In the genomic region with DNA sequence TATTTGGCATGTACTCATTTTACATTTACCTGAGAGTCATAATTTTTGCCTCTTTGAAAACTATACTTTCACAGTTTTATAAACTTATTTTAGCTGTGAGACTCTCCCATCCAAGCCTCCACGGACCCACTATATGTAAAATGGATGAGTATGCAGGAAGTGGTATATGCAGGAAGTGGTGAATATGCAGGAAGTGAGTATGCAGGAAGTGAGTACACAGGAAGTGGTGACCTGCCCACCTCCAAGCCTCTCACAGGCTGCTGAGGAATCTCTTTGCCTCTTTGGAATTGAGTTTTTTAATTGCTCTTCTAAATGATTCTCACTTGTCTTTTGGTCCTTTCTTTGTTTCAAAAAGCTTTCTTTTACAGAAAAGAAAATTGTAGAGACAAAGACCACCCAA, we compare ENCODE assay signal across 8 cellular contexts.
DNase-seq lines count a peak whose midpoint lies in the region; ATAC-seq and TF ChIP-seq lines count a peak whose summit lies in the region.

No MANE protein-coding gene starts in this region.

- ATAC-seq in GM18858 (IDR thresholded peaks at IDR 0.05; ENCODE audit: unreplicated experiment) = peak; percentile 91
- peak; percentile 80 for ATAC-seq in HG03159 (IDR thresholded peaks at IDR 0.05; ENCODE audit: unreplicated experiment)
- no peak for ATAC-seq in psoas muscle

- DNase-seq in activated CD4-positive, CD25-positive, alpha-beta regulatory T cell (lab: John Stamatoyannopoulos, UW) = peak in 3 of 4 experiments; percentile 10 to 21 (median 16)
- DNase-seq in foreskin fibroblast (peak; percentile 26 to 36), psoas muscle (no peak), esophagus muscularis mucosa (ENCODE audit: extremely low spot score) (no peak), HUDEP-2 (lab: John Stamatoyannopoulos, UW; ENCODE audit: unreplicated experiment in 76 of 76) (no peak), amniotic stem cell (lab: John Stamatoyannopoulos, UW) (no peak)

- TF ChIP-seq CTCF in foreskin fibroblast (IDR thresholded peaks at IDR 0.05; ENCODE audit: low read depth, low read length) = no peak
- TF ChIP-seq CTCF in psoas muscle (IDR thresholded peaks at IDR 0.05) = no peak
- TF ChIP-seq CTCF in esophagus muscularis mucosa (IDR thresholded peaks at IDR 0.05) = no peak

- TF ChIP-seq EP300 in esophagus muscularis mucosa (IDR thresholded peaks at IDR 0.05) = no peak

- intact Hi-C loops in psoas muscle (cut with DNase I) (no loop called here), esophagus muscularis mucosa (cut with DNase I) (no loop called here)

- no peak for TF ChIP-seq POLR2A in esophagus muscularis mucosa (IDR thresholded peaks at IDR 0.05; ENCODE audit: low read depth)

- no peaks in the 10 kb centered on the region for H3K36me3 ChIP-seq in psoas muscle (ENCODE audit: insufficient read depth in 1 of 2, low read depth in 1 of 2)
- H3K36me3 ChIP-seq in esophagus muscularis mucosa = no peaks in the 10 kb centered on the region

- H3K27ac ChIP-seq in psoas muscle (no peak overlapping the region), esophagus muscularis mucosa (replicated peaks in 1 of 4) (no peak overlapping the region)

- 11 to 67% (median 56%) methylated on average over 1 of the region's 1 CpG for WGBS in psoas muscle, 3 donors
- 61% methylated on average over 1 of the region's 1 CpG for WGBS in esophagus muscularis mucosa

- H3K9me3 ChIP-seq in psoas muscle (no peaks in the 10 kb centered on the region), esophagus muscularis mucosa (peaks cover 0 to 6% (median 0%) of the 10 kb centered on the region in 4 donors)

- H3K4me1 ChIP-seq in psoas muscle (no peaks in the 10 kb centered on the region), esophagus muscularis mucosa (no peaks in the 10 kb centered on the region)

- H3K4me3 ChIP-seq in foreskin fibroblast (ENCODE audit: low read depth in 1 of 2, low read length in 2 of 2) (no peak overlapping the region), psoas muscle (no peak overlapping the region), esophagus muscularis mucosa (no peak overlapping the region)

- no peaks in the 10 kb centered on the region for H3K27me3 ChIP-seq in psoas muscle (ENCODE audit: insufficient read depth in 3 of 3, low read length in 2 of 3)
- H3K27me3 ChIP-seq in esophagus muscularis mucosa = no peaks in the 10 kb centered on the region

Comparison
In these comparisons a context has a peak if more than half of its experiments do, and no peak if none do; other contexts are left out.
1. ATAC-seq: peak in GM18858 (single experiment) and HG03159 (single experiment); none in psoas muscle (0 of 4).
2. DNase-seq: peak in activated CD4-positive, CD25-positive, alpha-beta regulatory T cell (3 of 4) and foreskin fibroblast (2 of 2); none in psoas muscle (0 of 2), esophagus muscularis mucosa (single experiment), HUDEP-2 (0 of 76) and amniotic stem cell (single experiment).